19 cellular contexts compared by ENCODE assay signal in genomic region chr9:111407813-111408212, GRCh38.
"Had no signal": no experiment of that assay in that cellular context is flagged by ENCODE, and none has a peak within 500 bp of the region (broad histone marks: within the 10 kb centered on the region; RNA-seq: fewer than 3 reads in every experiment).

No MANE protein-coding gene starts in this region.

- H3K4me2 ChIP-seq: hepatocyte had no signal

- DNase-seq: erythroblast; foreskin keratinocyte; head of caudate nucleus; mammary epithelial cell; naive thymus-derived CD4-positive, alpha-beta T cell; nephron progenitor cell; psoas muscle; retina; sigmoid colon; stimulated activated CD4-positive, alpha-beta T cell treated with anti-CD3 and anti-CD28 coated beads, Interleukin-2, amount 100 ng/mL, for 24 hours; stimulated activated naive CD4-positive, alpha-beta T cell treated with Interleukin-2 at 50 U/mL for 16 hours; tibial artery; upper lobe of left lung; uterus had no signal

- H3K79me2 ChIP-seq: hepatocyte had no signal

- FAIRE-seq: endothelial cell of umbilical vein, islet of Langerhans had no signal

- ATAC-seq: foreskin keratinocyte; left lobe of liver; naive thymus-derived CD4-positive, alpha-beta T cell had no signal

- H3K4me1 ChIP-seq: foreskin keratinocyte, psoas muscle, sigmoid colon, tibial artery, upper lobe of left lung, uterus had no signal

- H3K27me3 ChIP-seq: foreskin keratinocyte, hepatocyte, sigmoid colon, tibial artery, upper lobe of left lung, uterus had no signal

- H3K36me3 ChIP-seq: uterus had no signal

- H3K4me3 ChIP-seq: hepatocyte, psoas muscle, sigmoid colon, skin epidermis, tibial artery, upper lobe of left lung, uterus had no signal

- H2AFZ ChIP-seq: hepatocyte had no signal

- H3K9me3 ChIP-seq: sigmoid colon, tibial artery, upper lobe of left lung, uterus had no signal

- H3K27ac ChIP-seq: foreskin keratinocyte, hepatocyte, psoas muscle, sigmoid colon, skin epidermis, tibial artery, upper lobe of left lung, uterus had no signal
